Comparison of ENCODE assay signal across 8 cellular contexts in genomic region chr13:45333251-45333972, GRCh38.
DNase-seq lines count a peak whose midpoint lies in the region; ATAC-seq and TF ChIP-seq lines count a peak whose summit lies in the region.

No MANE protein-coding gene starts in this region.

- ATAC-seq in RWPE2 (ENCODE audit: low read depth) (no peak), memory B cell (ENCODE audit: low read depth) (peak; percentile 11)

- no peak overlapping the region for H3K4me3 Mint-ChIP-seq in memory B cell

- H3K27ac Mint-ChIP-seq in memory B cell, result peak overlapping the region; percentile 59

- H3K4me1 Mint-ChIP-seq in memory B cell, result peaks cover 47% of the 10 kb centered on the region

- no peaks in the 10 kb centered on the region for H3K9me3 ChIP-seq in RWPE2 (ENCODE audit: severe bottlenecking)

- H3K9me3 Mint-ChIP-seq in memory B cell, result no peaks in the 10 kb centered on the region

- H3K27ac ChIP-seq in RWPE2 (ENCODE audit: poor library complexity, severe bottlenecking), result peak overlapping the region; percentile 69

- peaks cover 35% of the 10 kb centered on the region for H3K36me3 ChIP-seq in RWPE2 (ENCODE audit: low read depth)

- peak; percentile 17 for DNase-seq in DMS53 (lab: John Stamatoyannopoulos, UW)
- DNase-seq in DMS53 treated with DMSO at 0.1 percent for 48 hours (lab: John Stamatoyannopoulos, UW; ENCODE audit: unreplicated experiment), result no peak
- peak; percentile 8 for DNase-seq in DMS 273 treated with DMSO at 0.1 percent for 48 hours (lab: John Stamatoyannopoulos, UW)
- no peak for DNase-seq in RWPE2 (ENCODE audit: low spot score)
- no peak for DNase-seq in memory B cell (ENCODE audit: low spot score in 2 of 2)
- no peak for DNase-seq in GM13976 (ENCODE audit: low spot score)
- no peak for DNase-seq in NCI-H2227 treated with DMSO at 0.1 percent for 48 hours (lab: John Stamatoyannopoulos, UW)
- no peak for DNase-seq in globus pallidus (ENCODE audit: low spot score)

- no peak for TF ChIP-seq CTCF in RWPE2 (IDR thresholded peaks at IDR 0.05; ENCODE audit: poor library complexity, severe bottlenecking)
- TF ChIP-seq CTCF in GM13976 (IDR thresholded peaks at IDR 0.05; ENCODE audit: borderline replicate concordance, control extremely low read depth, extremely low read depth, insufficient read depth, missing control alignments), result no peak

- no peak overlapping the region for H3K4me3 ChIP-seq in RWPE2 (ENCODE audit: severe bottlenecking)

- H3K4me1 ChIP-seq in RWPE2 (ENCODE audit: insufficient read depth, poor library complexity, severe bottlenecking), result peaks cover 52% of the 10 kb centered on the region

- H3K27me3 Mint-ChIP-seq in memory B cell, result no peaks in the 10 kb centered on the region

- H3K36me3 Mint-ChIP-seq in memory B cell, result peaks cover 24% of the 10 kb centered on the region

- in situ Hi-C loops in GM13976 (cut with MboI; ENCODE audit: low sequenced_read_pairs, unreplicated experiment), result no loop called here

- H3K27me3 ChIP-seq in RWPE2 (ENCODE audit: insufficient read depth, poor library complexity, severe bottlenecking), result no peaks in the 10 kb centered on the region

Comparison
In these comparisons a context has a peak if more than half of its experiments do, and no peak if none do; other contexts are left out.
1. DNase-seq: peak in DMS53 (single experiment) and DMS 273 treated with DMSO at 0.1 percent for 48 hours (single experiment); none in DMS53 treated with DMSO at 0.1 percent for 48 hours (single experiment), RWPE2 (single experiment), memory B cell (0 of 2), GM13976 (single experiment), NCI-H2227 treated with DMSO at 0.1 percent for 48 hours (single experiment) and globus pallidus (single experiment).